10 cellular contexts compared by ENCODE assay signal in the genomic region with DNA sequence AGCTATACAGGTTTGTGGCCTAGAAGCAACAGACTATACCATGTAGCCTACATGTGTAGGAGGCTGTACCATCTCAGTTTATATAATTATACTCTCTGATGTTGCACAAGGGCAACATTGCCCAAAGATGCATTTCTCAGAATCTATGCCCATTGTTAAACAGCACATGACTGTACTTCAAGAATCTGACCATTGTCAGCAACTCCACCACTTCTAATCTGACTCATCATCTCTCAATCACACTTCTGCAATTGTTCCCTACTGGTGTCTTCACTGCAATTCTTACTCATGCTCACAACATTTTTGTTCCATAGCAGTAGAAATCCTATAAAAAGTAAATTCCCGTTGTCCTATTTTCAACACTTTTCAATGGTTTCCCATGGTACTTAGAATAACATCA.
DNase-seq lines count a peak whose midpoint lies in the region; ATAC-seq and TF ChIP-seq lines count a peak whose summit lies in the region.
"Had no signal": no experiment of that assay in that cellular context is flagged by ENCODE, and none has a peak within 500 bp of the region (broad histone marks: within the 10 kb centered on the region; RNA-seq: fewer than 3 reads in every experiment).

No MANE protein-coding gene starts in this region.

- H3K27me3 ChIP-seq in left ventricle myocardium inferior (ENCODE audit: low read depth) = no peaks in the 10 kb centered on the region

- H3K4me1 ChIP-seq in left ventricle myocardium inferior = no peaks in the 10 kb centered on the region

- H3K36me3 ChIP-seq in left ventricle myocardium inferior = no peaks in the 10 kb centered on the region

- ATAC-seq in GM18861 (IDR thresholded peaks at IDR 0.05; ENCODE audit: unreplicated experiment) (peak; percentile 81), HG02840 (IDR thresholded peaks at IDR 0.05; ENCODE audit: low FRiP score, unreplicated experiment) (peak; percentile 62), left colon (no peak)

- no peak for TF ChIP-seq CTCF in epithelial cell of proximal tubule (conservative IDR thresholded peaks at IDR 0.05; ENCODE audit: low read depth, low read length)
- TF ChIP-seq CTCF in left ventricle myocardium inferior (IDR thresholded peaks at IDR 0.05; ENCODE audit: borderline replicate concordance) = no peak

- H3K4me3 ChIP-seq in epithelial cell of proximal tubule (ENCODE audit: low read depth, low read length) (no peak overlapping the region), left ventricle myocardium inferior (no peak overlapping the region)

- no peaks in the 10 kb centered on the region for H3K9me3 ChIP-seq in left ventricle myocardium inferior (replicated peaks)

- intact Hi-C loops in left ventricle myocardium inferior (cut with micrococcal nuclease) = no loop called here
- intact Hi-C loops in left colon (cut with DNase I, micrococcal nuclease) = no loop called here

- no peak overlapping the region for H3K27ac ChIP-seq in left ventricle myocardium inferior (replicated peaks)

- DNase-seq in HPDE6-E6E7 (ENCODE audit: extremely low spot score) = peak; percentile 57
- DNase-seq in epithelial cell of proximal tubule (ENCODE audit: low read depth) = peak; percentile 66
- DNase-seq in left ventricle myocardium inferior = no peak
- no peak for DNase-seq in left colon
- no peak for DNase-seq in T1000 (lab: John Stamatoyannopoulos, UW)
- DNase-seq in AG08396 (ENCODE audit: low spot score) = no peak
- DNase-seq: activated T-cell treated with anti-CD3 and anti-CD28 coated beads, Interleukin-2, amount 50 U/mL, for 48 hours; NCI-H1694 treated with DMSO at 0.1 percent for 48 hours had no signal

Comparison
In these comparisons a context has a peak if more than half of its experiments do, and no peak if none do; other contexts are left out.
1. DNase-seq: peak in HPDE6-E6E7 (single experiment) and epithelial cell of proximal tubule (single experiment); none in left ventricle myocardium inferior (single experiment), left colon (0 of 2), T1000 (single experiment) and AG08396 (single experiment).